ENCODE assay signal across 13 cellular contexts in genomic region chr9:91840469-91840868, GRCh38.
A peak's percentile ranks its signal among the peaks of the same experiment; 100 is the strongest.
DNase-seq lines count a peak whose midpoint lies in the region; ATAC-seq and TF ChIP-seq lines count a peak whose summit lies in the region.
"Had no signal": no experiment of that assay in that cellular context is flagged by ENCODE, and none has a peak within 500 bp of the region (broad histone marks: within the 10 kb centered on the region; RNA-seq: fewer than 3 reads in every experiment).

No MANE protein-coding gene starts in this region.

- no peak overlapping the region for H3K4me2 ChIP-seq in Karpas-422 (ENCODE audit: low read depth, low read length, poor library complexity, severe bottlenecking)

- H3K36me3 Mint-ChIP-seq in activated naive CD8-positive, alpha-beta T cell treated with anti-CD3 and anti-CD28 coated beads, Interleukin-2, amount 10 ng/mL, durations not matched to agents 7 days and 5 days = no peaks in the 10 kb centered on the region
- H3K36me3 Mint-ChIP-seq in activated naive CD8-positive, alpha-beta T cell treated with anti-CD3 and anti-CD28 coated beads for 36 hours = no peaks in the 10 kb centered on the region

- 83 to 86% methylated on average over 6 to 8 of the region's 8 CpGs for WGBS in esophagus squamous epithelium, 2 donors

- H3K36me3 ChIP-seq in esophagus squamous epithelium = no peaks in the 10 kb centered on the region
- no peaks in the 10 kb centered on the region for H3K36me3 ChIP-seq in rectal smooth muscle tissue (ENCODE audit: control insufficient read depth, insufficient read depth, low read length)
- no peaks in the 10 kb centered on the region for H3K36me3 ChIP-seq in mucosa of descending colon (ENCODE audit: low read depth)
- no peaks in the 10 kb centered on the region for H3K36me3 ChIP-seq in Karpas-422 (ENCODE audit: insufficient read depth, low read length)

- no peaks in the 10 kb centered on the region for H3K9me2 ChIP-seq in Karpas-422 (replicated peaks; ENCODE audit: insufficient read depth, low read length)

- H3K27ac ChIP-seq in esophagus squamous epithelium (peak overlapping the region; percentile 24 to 83 (median 81)), rectal smooth muscle tissue (ENCODE audit: low read depth, low read length) (peak overlapping the region; percentile 16), Karpas-422 (ENCODE audit: low read length) (no peak overlapping the region)
- H3K27ac ChIP-seq: C4-2B had no signal

- no peak overlapping the region for H3K27ac Mint-ChIP-seq in activated naive CD8-positive, alpha-beta T cell treated with anti-CD3 and anti-CD28 coated beads, Interleukin-2, amount 10 ng/mL, durations not matched to agents 7 days and 5 days
- H3K27ac Mint-ChIP-seq in activated naive CD8-positive, alpha-beta T cell treated with anti-CD3 and anti-CD28 coated beads for 36 hours = no peak overlapping the region

- intact Hi-C loops in esophagus squamous epithelium (cut with DNase I) (no loop called here), mucosa of descending colon (cut with DNase I, micrococcal nuclease) (no loop called here)

- H3K9ac ChIP-seq in rectal smooth muscle tissue (ENCODE audit: low read length) = no peak overlapping the region
- no peak overlapping the region for H3K9ac ChIP-seq in Karpas-422 (ENCODE audit: low read length)

- H3K9me3 ChIP-seq in esophagus squamous epithelium (no peaks in the 10 kb centered on the region), mucosa of descending colon (no peaks in the 10 kb centered on the region), Karpas-422 (ENCODE audit: low read length) (no peaks in the 10 kb centered on the region)

- H3K4me3 ChIP-seq in esophagus squamous epithelium (no peak overlapping the region), rectal smooth muscle tissue (ENCODE audit: low read length) (no peak overlapping the region), mucosa of descending colon (no peak overlapping the region), Karpas-422 (ENCODE audit: low read length) (no peak overlapping the region)

- TF ChIP-seq CTCF in esophagus squamous epithelium (IDR thresholded peaks at IDR 0.05) (no peak), mucosa of descending colon (IDR thresholded peaks at IDR 0.05) (no peak)

- H3K27me3 Mint-ChIP-seq in activated naive CD8-positive, alpha-beta T cell treated with anti-CD3 and anti-CD28 coated beads, Interleukin-2, amount 10 ng/mL, durations not matched to agents 7 days and 5 days = peaks cover 13% of the 10 kb centered on the region
- H3K27me3 Mint-ChIP-seq in activated naive CD8-positive, alpha-beta T cell treated with anti-CD3 and anti-CD28 coated beads for 36 hours = peaks cover 44% of the 10 kb centered on the region

- H3K27me3 ChIP-seq in esophagus squamous epithelium = peaks cover 0 to 71% (median 0%) of the 10 kb centered on the region in 4 donors
- no peaks in the 10 kb centered on the region for H3K27me3 ChIP-seq in rectal smooth muscle tissue (ENCODE audit: control insufficient read depth, insufficient read depth, low read length)
- no peaks in the 10 kb centered on the region for H3K27me3 ChIP-seq in Karpas-422 (ENCODE audit: low read length)

- H2AFZ ChIP-seq in Karpas-422 (ENCODE audit: low read length) = no peak overlapping the region

- H3K4me3 Mint-ChIP-seq in activated naive CD8-positive, alpha-beta T cell treated with anti-CD3 and anti-CD28 coated beads, Interleukin-2, amount 10 ng/mL, durations not matched to agents 7 days and 5 days = peak overlapping the region; percentile 53
- H3K4me3 Mint-ChIP-seq in activated naive CD8-positive, alpha-beta T cell treated with anti-CD3 and anti-CD28 coated beads for 36 hours = no peak overlapping the region

- no peaks in the 10 kb centered on the region for H3K79me2 ChIP-seq in Karpas-422 (ENCODE audit: low read length)

- H3K4me1 ChIP-seq in esophagus squamous epithelium (peaks cover 0 to 56% (median 21%) of the 10 kb centered on the region in 3 donors), rectal smooth muscle tissue (ENCODE audit: control insufficient read depth, insufficient read depth, low read length) (peaks cover 64% of the 10 kb centered on the region), mucosa of descending colon (ENCODE audit: low read depth) (peaks cover 9% of the 10 kb centered on the region), Karpas-422 (ENCODE audit: low read length) (no peaks in the 10 kb centered on the region)

- DNase-seq in activated naive CD8-positive, alpha-beta T cell treated with anti-CD3 and anti-CD28 coated beads, Interleukin-2, amount 10 ng/mL, durations not matched to agents 7 days and 5 days = no peak
- DNase-seq in activated naive CD8-positive, alpha-beta T cell treated with anti-CD3 and anti-CD28 coated beads for 36 hours = no peak
- DNase-seq in esophagus squamous epithelium (lab: John Stamatoyannopoulos, UW) (no peak), ureter (ENCODE audit: low spot score) (peak; percentile 23), mucosa of descending colon (no peak), AG08396 (ENCODE audit: low spot score) (no peak), Karpas-422 (no peak)
- DNase-seq: GF-D8, Kasumi-1, NCI-H187, RPMI8226 had no signal

- H3K4me1 Mint-ChIP-seq in activated naive CD8-positive, alpha-beta T cell treated with anti-CD3 and anti-CD28 coated beads, Interleukin-2, amount 10 ng/mL, durations not matched to agents 7 days and 5 days = peaks cover 20% of the 10 kb centered on the region
- peaks cover 7% of the 10 kb centered on the region for H3K4me1 Mint-ChIP-seq in activated naive CD8-positive, alpha-beta T cell treated with anti-CD3 and anti-CD28 coated beads for 36 hours

- no peaks in the 10 kb centered on the region for H3K9me3 Mint-ChIP-seq in activated naive CD8-positive, alpha-beta T cell treated with anti-CD3 and anti-CD28 coated beads, Interleukin-2, amount 10 ng/mL, durations not matched to agents 7 days and 5 days
- H3K9me3 Mint-ChIP-seq in activated naive CD8-positive, alpha-beta T cell treated with anti-CD3 and anti-CD28 coated beads for 36 hours = no peaks in the 10 kb centered on the region

- ATAC-seq in activated naive CD8-positive, alpha-beta T cell treated with anti-CD3 and anti-CD28 coated beads, Interleukin-2, amount 10 ng/mL, durations not matched to agents 7 days and 5 days (ENCODE audit: low read depth) = no peak
- no peak for ATAC-seq in mucosa of descending colon

- POLR2A ChIA-PET in activated naive CD8-positive, alpha-beta T cell treated with anti-CD3 and anti-CD28 coated beads, Interleukin-2, amount 10 ng/mL, durations not matched to agents 7 days and 5 days (lab: Charles Lee) = no interaction called here

- TF ChIP-seq POLR2A in esophagus squamous epithelium (IDR thresholded peaks at IDR 0.05) = no peak

- H4K20me1 ChIP-seq in Karpas-422 (ENCODE audit: insufficient read depth, low read depth, low read length) = no peaks in the 10 kb centered on the region
